In genomic region chr5:173911623-173912022, GRCh38 we compare ENCODE assay signal across 18 cellular contexts. TPM values are rescaled to one million over a fixed set of nuclear protein-coding genes. Genes with fewer than 3 reads are reported as not detected.
A peak's percentile ranks its signal among the peaks of the same experiment; 100 is the strongest.
DNase-seq lines count a peak whose midpoint lies in the region; ATAC-seq, FAIRE-seq and TF ChIP-seq lines count a peak whose summit lies in the region.
"Had no signal": no experiment of that assay in that cellular context is flagged by ENCODE, and none has a peak within 500 bp of the region (broad histone marks: within the 10 kb centered on the region; RNA-seq: fewer than 3 reads in every experiment).

No MANE protein-coding gene starts in this region.

- BruUV-seq in endothelial cell of umbilical vein (replicated peaks; lab: Mats Ljungman, UMichigan) = no TSS peak

- CTCF ChIA-PET in HEK293 (lab: Yijun Ruan, JAX) = interaction anchor here (0.7 to 4.2 kb wide), 2 partner anchors 13 to 282 kb away, joined by 3 to 28 read pairs; no protein-coding TSS in a partner anchor
- CTCF ChIA-PET in endothelial cell of umbilical vein (lab: Charles Lee) = interaction anchor here (0.7 to 3.0 kb wide), 5 partner anchors 10 to 24 kb away, joined by 3 to 24 read pairs (median 5); partner anchors contain the start of gene CPEB4

- H3K27me3 ChIP-seq in SU-DHL-6 (ENCODE audit: low read length) (no peaks in the 10 kb centered on the region), endothelial cell of umbilical vein (ENCODE audit: control insufficient read depth in 2 of 2, insufficient read depth in 2 of 2, low read length in 2 of 2) (no peaks in the 10 kb centered on the region), gastrocnemius medialis (no peaks in the 10 kb centered on the region), H7 (ENCODE audit: control insufficient read depth, insufficient read depth, low read length) (no peaks in the 10 kb centered on the region)

- no peak for TF ChIP-seq CTCF in HEK293 (tag by site-specific recombination; IDR thresholded peaks at IDR 0.05)
- no peak for TF ChIP-seq CTCF in SU-DHL-6 (IDR thresholded peaks at IDR 0.05; ENCODE audit: insufficient read depth, low read length, poor library complexity, severe bottlenecking)
- TF ChIP-seq CTCF in endothelial cell of umbilical vein (IDR thresholded peaks at IDR 0.05; ENCODE audit: extremely low read depth in 1 of 2, insufficient read depth in 1 of 2, low read depth in 1 of 2, low read length in 2 of 2) = no peak
- no peak for TF ChIP-seq CTCF in gastrocnemius medialis (IDR thresholded peaks at IDR 0.05 in 4 of 5, conservative IDR thresholded peaks at IDR 0.05 in 1 of 5)

- no peaks in the 10 kb centered on the region for H4K20me1 ChIP-seq in SU-DHL-6 (ENCODE audit: low read depth, low read length)
- no peaks in the 10 kb centered on the region for H4K20me1 ChIP-seq in endothelial cell of umbilical vein (replicated peaks; ENCODE audit: control insufficient read depth, extremely low read depth, insufficient read depth, low read length)

- POLR2A ChIA-PET in HEK293 (lab: Yijun Ruan, JAX) = no interaction called here
- POLR2A ChIA-PET in endothelial cell of umbilical vein (lab: Charles Lee) = no interaction called here

- in situ Hi-C loops in gastrocnemius medialis (cut with MboI; ENCODE audit: low sequenced_read_pairs in 4 of 4) = no loop called here

- DNase-seq in endothelial cell of umbilical vein (ENCODE audit: low read depth, low spot score) (peak; percentile 85), gastrocnemius medialis (no peak), H7 (no peak), SKM-1 treated with dmso at 0.1 percent for 144 hours (lab: John Stamatoyannopoulos, UW; ENCODE audit: unreplicated experiment) (no peak)
- DNase-seq: C1 segment of cervical spinal cord, DND-41, GDM1, GM23248, NCI-H1417 treated with DMSO at 0.1 percent for 48 hours, NCI-H2029 treated with DMSO at 0.1 percent for 48 hours, NCI-H2171 treated with DMSO at 0.1 percent for 48 hours, NCI-H748 treated with DMSO at 0.1 percent for 48 hours had no signal

- H3K9ac ChIP-seq in SU-DHL-6 (ENCODE audit: low read length) (no peak overlapping the region), endothelial cell of umbilical vein (replicated peaks; ENCODE audit: extremely low read depth, insufficient read depth, low read length) (no peak overlapping the region)
- H3K9ac ChIP-seq: GM23248 had no signal

- H3K27ac ChIP-seq in HEK293 (ENCODE audit: extremely low read depth, low read depth, low read length) (no peak overlapping the region), SU-DHL-6 (ENCODE audit: low read depth, low read length) (peak overlapping the region; percentile 25; the same call in 1 of the 2 replicates), endothelial cell of umbilical vein (ENCODE audit: insufficient read depth, low read depth, low read length) (no peak overlapping the region), gastrocnemius medialis (peak overlapping the region; percentile 89 to 99 (median 95))
- H3K27ac ChIP-seq: GM23248 had no signal

- no peaks in the 10 kb centered on the region for H3K9me2 ChIP-seq in SU-DHL-6 (replicated peaks; ENCODE audit: insufficient read depth, low read length)

- H3K9me1 ChIP-seq in endothelial cell of umbilical vein (replicated peaks; ENCODE audit: control insufficient read depth, extremely low read depth, insufficient read depth, low read length) = no peaks in the 10 kb centered on the region

- dilution Hi-C loops in endothelial cell of umbilical vein (cut with MboI; ENCODE audit: extremely low pct_ligation_motif_present, low sequenced_read_pairs) = no loop called here

- intact Hi-C loops in endothelial cell of umbilical vein (cut with micrococcal nuclease) = no loop called here
- intact Hi-C loops in gastrocnemius medialis (cut with DNase I; ENCODE audit: low total_unique reads) = no loop called here

- H2AFZ ChIP-seq in SU-DHL-6 (ENCODE audit: low read depth, low read length, severe bottlenecking) (no peak overlapping the region), endothelial cell of umbilical vein (ENCODE audit: low read depth, low read length) (no peak overlapping the region)
- H2AFZ ChIP-seq: GM23248 had no signal

- peaks cover 0 to 3% of the 10 kb centered on the region in 2 experiments; a peak in 2 of 3 replicates for H3K36me3 ChIP-seq in HEK293 (ENCODE audit: control insufficient read depth in 2 of 2, insufficient read depth in 1 of 2, low read length in 2 of 2)
- H3K36me3 ChIP-seq in SU-DHL-6 (ENCODE audit: low read length) = peaks cover 9% of the 10 kb centered on the region; the same call in 1 of the 2 replicates
- no peaks in the 10 kb centered on the region for H3K36me3 ChIP-seq in endothelial cell of umbilical vein (ENCODE audit: control insufficient read depth in 2 of 2, extremely low read depth in 1 of 2, insufficient read depth in 2 of 2, low read length in 2 of 2)
- H3K36me3 ChIP-seq in gastrocnemius medialis = peaks cover 0 to 5% of the 10 kb centered on the region in 2 donors
- no peaks in the 10 kb centered on the region for H3K36me3 ChIP-seq in H7 (replicated peaks; ENCODE audit: control insufficient read depth, insufficient read depth, low read length)

- no peak for FAIRE-seq in endothelial cell of umbilical vein (lab: Jason Lieb, UNC)
- FAIRE-seq: GM12891, GM18507 had no signal

- peaks cover 10% of the 10 kb centered on the region; the same call in 1 of the 2 replicates for H3K4me1 ChIP-seq in HEK293 (ENCODE audit: control insufficient read depth, insufficient read depth, low read length)
- peaks cover 11% of the 10 kb centered on the region for H3K4me1 ChIP-seq in endothelial cell of umbilical vein (ENCODE audit: control insufficient read depth, extremely low read depth, insufficient read depth, low read length)
- H3K4me1 ChIP-seq in gastrocnemius medialis = peaks cover 80 to 87% of the 10 kb centered on the region in 2 donors

- ATAC-seq in gastrocnemius medialis = no peak
- ATAC-seq in GM21447 (IDR thresholded peaks at IDR 0.05; ENCODE audit: unreplicated experiment) = no peak
- ATAC-seq: HCT116 had no signal

- no peak overlapping the region for H3K4me2 ChIP-seq in SU-DHL-6 (ENCODE audit: low read depth, low read length, poor library complexity, severe bottlenecking)
- H3K4me2 ChIP-seq in endothelial cell of umbilical vein (ENCODE audit: insufficient read depth, low read length) = peak overlapping the region; percentile 36

- H3K4me3 ChIP-seq in HEK293 (ENCODE audit: low read depth, low read length) (no peak overlapping the region), SU-DHL-6 (ENCODE audit: insufficient read depth, low read length, poor library complexity, severe bottlenecking) (no peak overlapping the region), endothelial cell of umbilical vein (replicated peaks in 1 of 3; ENCODE audit: insufficient read depth in 1 of 3, low read depth in 1 of 3, low read length in 3 of 3) (no peak overlapping the region), gastrocnemius medialis (no peak overlapping the region), H7 (ENCODE audit: insufficient read depth, low read depth, low read length) (no peak overlapping the region)
- H3K4me3 ChIP-seq: GM23248 had no signal

- H3K79me2 ChIP-seq in SU-DHL-6 (ENCODE audit: insufficient read depth, low read length) = peaks cover 72% of the 10 kb centered on the region
- peaks cover 6% of the 10 kb centered on the region for H3K79me2 ChIP-seq in endothelial cell of umbilical vein (ENCODE audit: control insufficient read depth, insufficient read depth, low read length)

- TF ChIP-seq POLR2A in endothelial cell of umbilical vein (IDR thresholded peaks at IDR 0.05; ENCODE audit: low read depth, low read length) = no peak
- no peak for TF ChIP-seq POLR2A in gastrocnemius medialis (IDR thresholded peaks at IDR 0.05)

- H3K9me3 ChIP-seq in HEK293 (ENCODE audit: control insufficient read depth, insufficient read depth, low read depth, low read length) (no peaks in the 10 kb centered on the region), SU-DHL-6 (ENCODE audit: insufficient read depth, low read length) (no peaks in the 10 kb centered on the region), endothelial cell of umbilical vein (replicated peaks; ENCODE audit: control insufficient read depth, insufficient read depth, low read length) (no peaks in the 10 kb centered on the region), gastrocnemius medialis (no peaks in the 10 kb centered on the region)

- H3F3A ChIP-seq in SU-DHL-6 (ENCODE audit: insufficient read depth) = peaks cover 66% of the 10 kb centered on the region

TF ChIP-seq in HEK293, 187 proteins besides CTCF, POLR2A, EP300 and RAD21 (continues in another document):
- no peak for TF ChIP-seq GFI1B (tag by site-specific recombination; IDR thresholded peaks at IDR 0.05)

TF ChIP-seq in endothelial cell of umbilical vein, 7 proteins besides CTCF, POLR2A, EP300 and RAD21:
- TF ChIP-seq JUN (IDR thresholded peaks at IDR 0.05; ENCODE audit: borderline replicate concordance, insufficient read depth, insufficient read length, low read depth) = no peak
- TF ChIP-seq POLR2AphosphoS5 (IDR thresholded peaks at IDR 0.05; ENCODE audit: insufficient read depth, low read depth, low read length) = peak; percentile 21
- no peak for TF ChIP-seq MAX (IDR thresholded peaks at IDR 0.05; ENCODE audit: insufficient read depth, insufficient read length)
- TF ChIP-seq FOS (IDR thresholded peaks at IDR 0.05; ENCODE audit: borderline replicate concordance, insufficient read depth, low read length) = no peak
TF ChIP-seq in endothelial cell of umbilical vein: peak in this region for 1.

RNA-seq across cellular contexts. Expression of gene CPEB4, which starts 23.5 kb away (rescaled TPM):
- total RNA-seq in endothelial cell of umbilical vein = 16.4 and 18.1 TPM in 2 replicates
- polyA plus RNA-seq in endothelial cell of umbilical vein = 9.3 and 11.3 TPM in 2 replicates
- polyA plus RNA-seq in endothelial cell of umbilical vein (2011; cell fraction: cytosol; rRNA removed) = 8.6 and 9.1 TPM in 2 replicates
- 29.6 and 34.4 TPM in 2 replicates for polyA plus RNA-seq in endothelial cell of umbilical vein (2011; cell fraction: nucleus; rRNA removed)
- polyA plus RNA-seq in endothelial cell of umbilical vein (2012) = 9.3 and 12.7 TPM in 2 replicates
- polyA minus RNA-seq in endothelial cell of umbilical vein = 60.1 and 64.9 TPM in 2 replicates
- 55.8 TPM for polyA minus RNA-seq in endothelial cell of umbilical vein (2011; cell fraction: cytosol; rRNA and poly(A)+ RNA removed)
- polyA minus RNA-seq in endothelial cell of umbilical vein (2011; cell fraction: nucleus; rRNA and poly(A)+ RNA removed) = 87.8 and 98.1 TPM in 2 replicates
- 100 to 1,000 TPM in 2 of 4 donors, 10 to 100 TPM in 2; 97.8 to 109 (median 102) TPM for total RNA-seq in gastrocnemius medialis
- total RNA-seq in H7 (2014; rRNA removed; shearing (Covaris generic)) = 7.0 and 8.3 TPM in 2 replicates

Comparison
In these comparisons a context has a peak if more than half of its experiments do, and no peak if none do; other contexts are left out.
1. H3K27ac ChIP-seq: peak in SU-DHL-6 (single experiment) and gastrocnemius medialis (4 of 4); none in HEK293 (single experiment) and endothelial cell of umbilical vein (single experiment).